ENCODE assay signal across 1 cellular context in the genomic region with DNA sequence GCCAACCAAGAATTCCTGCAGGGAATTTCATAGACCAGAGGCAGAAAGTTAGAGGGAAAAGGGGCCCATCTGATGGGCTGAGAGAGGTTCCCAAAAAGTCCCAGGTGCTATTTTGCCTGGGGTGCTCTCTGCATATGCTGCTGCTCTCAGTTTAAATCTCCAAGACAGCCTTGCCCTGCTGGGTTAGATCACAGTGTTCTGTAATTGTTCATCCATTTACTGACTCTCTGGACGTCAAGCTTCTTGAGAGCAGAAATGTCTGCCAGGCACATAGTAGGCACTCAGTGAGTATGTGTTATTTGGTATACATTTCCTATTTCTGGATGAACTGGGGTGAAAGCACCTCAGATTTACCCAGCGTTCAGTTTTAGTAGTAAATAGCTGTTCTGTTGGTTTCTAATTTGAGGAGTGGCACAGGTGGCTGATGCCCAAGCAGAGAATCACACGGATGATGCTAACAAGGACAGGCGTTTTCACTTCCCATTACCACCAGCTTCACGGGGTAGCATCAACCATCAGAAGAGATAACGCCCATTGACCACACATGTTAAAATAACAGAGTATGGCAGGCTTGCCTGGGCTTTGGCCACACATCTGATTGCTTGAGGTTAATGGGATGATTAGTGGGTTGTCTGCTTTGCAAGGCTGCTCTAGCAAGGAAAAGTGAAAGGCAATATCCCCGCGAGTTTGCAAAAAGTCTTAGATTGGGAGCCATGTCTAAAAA.
TF ChIP-seq lines count a peak whose summit lies in the region.

No MANE protein-coding gene starts in this region.

TF ChIP-seq in IMR-90, 13 proteins besides CTCF, POLR2A, EP300 and RAD21:
- no peak for TF ChIP-seq SMC3 (IDR thresholded peaks at IDR 0.05; ENCODE audit: low read depth, low read length)
- no peak for TF ChIP-seq MAZ (IDR thresholded peaks at IDR 0.05; ENCODE audit: borderline replicate concordance, low read depth, low read length)
- no peak for TF ChIP-seq USF2 (IDR thresholded peaks at IDR 0.05; ENCODE audit: low read depth, low read length)
- TF ChIP-seq MAFK (IDR thresholded peaks at IDR 0.05; ENCODE audit: low read depth, low read length) = no peak
- no peak for TF ChIP-seq NFE2L2 (IDR thresholded peaks at IDR 0.05; ENCODE audit: low read depth, low read length)
- TF ChIP-seq RCOR1 (IDR thresholded peaks at IDR 0.05; ENCODE audit: insufficient replicate concordance, low read length) = no peak
- no peak for TF ChIP-seq FOS (IDR thresholded peaks at IDR 0.05; ENCODE audit: low read depth, low read length)
- TF ChIP-seq MXI1 (IDR thresholded peaks at IDR 0.05; ENCODE audit: borderline replicate concordance, low read depth, low read length) = no peak
- TF ChIP-seq, protein P1, sequence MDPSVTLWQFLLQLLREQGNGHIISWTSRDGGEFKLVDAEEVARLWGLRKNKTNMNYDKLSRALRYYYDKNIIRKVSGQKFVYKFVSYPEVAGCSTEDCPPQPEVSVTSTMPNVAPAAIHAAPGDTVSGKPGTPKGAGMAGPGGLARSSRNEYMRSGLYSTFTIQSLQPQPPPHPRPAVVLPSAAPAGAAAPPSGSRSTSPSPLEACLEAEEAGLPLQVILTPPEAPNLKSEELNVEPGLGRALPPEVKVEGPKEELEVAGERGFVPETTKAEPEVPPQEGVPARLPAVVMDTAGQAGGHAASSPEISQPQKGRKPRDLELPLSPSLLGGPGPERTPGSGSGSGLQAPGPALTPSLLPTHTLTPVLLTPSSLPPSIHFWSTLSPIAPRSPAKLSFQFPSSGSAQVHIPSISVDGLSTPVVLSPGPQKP (IDR thresholded peaks at IDR 0.05; ENCODE audit: borderline replicate concordance, low read depth, low read length) = no peak
- TF ChIP-seq CHD1 (IDR thresholded peaks at IDR 0.05; ENCODE audit: low read depth, low read length) = no peak
- TF ChIP-seq CEBPB (IDR thresholded peaks at IDR 0.05; ENCODE audit: low read depth, low read length) = no peak
- no peak for TF ChIP-seq BHLHE40 (IDR thresholded peaks at IDR 0.05; ENCODE audit: low read depth, low read length)
- no peak for TF ChIP-seq RFX5 (IDR thresholded peaks at IDR 0.05; ENCODE audit: low read depth, low read length)
